ENCODE assay signal across 10 cellular contexts in genomic region chr12:16880864-16881285, GRCh38.
A peak's percentile ranks its signal among the peaks of the same experiment; 100 is the strongest.
DNase-seq lines count a peak whose midpoint lies in the region; ATAC-seq, FAIRE-seq and TF ChIP-seq lines count a peak whose summit lies in the region.
"Had no signal": no experiment of that assay in that cellular context is flagged by ENCODE, and none has a peak within 500 bp of the region (broad histone marks: within the 10 kb centered on the region; RNA-seq: fewer than 3 reads in every experiment).

No MANE protein-coding gene starts in this region.

- no peak for FAIRE-seq in frontal cortex (lab: Jason Lieb, UNC)

- H3K4me1 Mint-ChIP-seq in H9 = peaks cover 0 to 4% of the 10 kb centered on the region in 2 experiments; a peak in 2 of 4 replicates
- peaks cover 20% of the 10 kb centered on the region for H3K4me1 Mint-ChIP-seq in endodermal cell
- H3K4me1 Mint-ChIP-seq in activated naive CD4-positive, alpha-beta T cell treated with anti-CD3 and anti-CD28 coated beads, Interleukin-2, amount 10 ng/mL, durations not matched to agents 7 days and 5 days = no peaks in the 10 kb centered on the region

- H4K20me1 ChIP-seq in H9 (ENCODE audit: control insufficient read depth, insufficient read depth, insufficient read length) = no peaks in the 10 kb centered on the region

- no peak overlapping the region for H3K27ac ChIP-seq in H9 (ENCODE audit: insufficient read length, low read depth, low read length)
- peak overlapping the region; percentile 17 for H3K27ac ChIP-seq in endodermal cell (ENCODE audit: low read depth, low read length)
- no peak overlapping the region for H3K27ac ChIP-seq in rectal smooth muscle tissue (ENCODE audit: low read depth, low read length)

- no peak overlapping the region for H2BK120ac ChIP-seq in H9 (ENCODE audit: low read depth, low read length, poor library complexity, severe bottlenecking)

- H3K14ac ChIP-seq in H9 (ENCODE audit: insufficient read depth, low read length) = no peak overlapping the region

- no peak overlapping the region for H3K9ac ChIP-seq in H9 (ENCODE audit: extremely low read depth, insufficient read length, low read length)
- peak overlapping the region; percentile 11 for H3K9ac ChIP-seq in endodermal cell (ENCODE audit: extremely low read depth, low read length, poor library complexity, severe bottlenecking)
- no peak overlapping the region for H3K9ac ChIP-seq in rectal smooth muscle tissue (ENCODE audit: low read length)

- H3K27ac Mint-ChIP-seq in H9 = peak overlapping the region in 2 of 3 experiments; percentile 28 to 51; a peak in 2 of 7 replicates
- peak overlapping the region; percentile 69 for H3K27ac Mint-ChIP-seq in endodermal cell
- no peak overlapping the region for H3K27ac Mint-ChIP-seq in activated naive CD4-positive, alpha-beta T cell treated with anti-CD3 and anti-CD28 coated beads, Interleukin-2, amount 10 ng/mL, durations not matched to agents 7 days and 5 days

- H3K9me3 Mint-ChIP-seq in H9 (no peaks in the 10 kb centered on the region), endodermal cell (no peaks in the 10 kb centered on the region)
- H3K9me3 Mint-ChIP-seq in activated naive CD4-positive, alpha-beta T cell treated with anti-CD3 and anti-CD28 coated beads, Interleukin-2, amount 10 ng/mL, durations not matched to agents 7 days and 5 days = peaks cover 6% of the 10 kb centered on the region

- H3K79me2 ChIP-seq in H9 (ENCODE audit: insufficient read depth, low read length) = no peaks in the 10 kb centered on the region

- no peaks in the 10 kb centered on the region for H3K79me1 ChIP-seq in H9 (ENCODE audit: insufficient read depth, low read depth, low read length, poor library complexity, severe bottlenecking)

- H3K4me3 Mint-ChIP-seq in H9 (0 out of 5 replicates have a peak overlapping the region, but pooled peaks of 1 of the 2 experiments have one; percentile 28), endodermal cell (peak overlapping the region; percentile 41)
- no peak overlapping the region for H3K4me3 Mint-ChIP-seq in activated naive CD4-positive, alpha-beta T cell treated with anti-CD3 and anti-CD28 coated beads, Interleukin-2, amount 10 ng/mL, durations not matched to agents 7 days and 5 days

- no peak overlapping the region for H3T11ph ChIP-seq in H9 (ENCODE audit: low read length)

- H3K18ac ChIP-seq in H9 (ENCODE audit: insufficient read length, low read depth, low read length) = no peak overlapping the region

- H2BK20ac ChIP-seq in H9 (ENCODE audit: low read depth, low read length, poor library complexity, severe bottlenecking) = no peak overlapping the region

- no peaks in the 10 kb centered on the region for H3K23me2 ChIP-seq in H9 (ENCODE audit: insufficient read length, low read depth, low read length, poor library complexity, severe bottlenecking)

- H3K4me2 ChIP-seq in H9 (ENCODE audit: insufficient read depth, insufficient read length, low read length) = no peak overlapping the region

- TF ChIP-seq CTCF in H9 (conservative IDR thresholded peaks at IDR 0.05) = no peak
- TF ChIP-seq CTCF in endodermal cell (conservative IDR thresholded peaks at IDR 0.05) = no peak

- H3K4me3 ChIP-seq in endodermal cell (ENCODE audit: low read length) (peak overlapping the region; percentile 67), rectal smooth muscle tissue (ENCODE audit: low read length) (peak overlapping the region; percentile 48)

- H2BK15ac ChIP-seq in H9 (ENCODE audit: low read depth, low read length) = no peak overlapping the region

- DNase-seq in H9 (peak; percentile 35), NCI-H510A (lab: John Stamatoyannopoulos, UW) (peak; percentile 32), endodermal cell (peak; percentile 77), frontal cortex (ENCODE audit: low spot score in 2 of 2) (no peak), NCI-H446 (lab: John Stamatoyannopoulos, UW) (no peak)
- no peak for DNase-seq in activated naive CD4-positive, alpha-beta T cell treated with anti-CD3 and anti-CD28 coated beads, Interleukin-2, amount 10 ng/mL, durations not matched to agents 7 days and 5 days
- DNase-seq: NK-92 treated with Interleukin-12 subunit alpha and Interleukin-12 subunit beta, amount 100 ng/mL, for 24 hours had no signal

- H3K23ac ChIP-seq in H9 (ENCODE audit: insufficient read length, low read depth, low read length) = no peak overlapping the region

- no peak overlapping the region for H3K4ac ChIP-seq in H9 (ENCODE audit: low read depth, low read length)

- H3K36me3 Mint-ChIP-seq in H9 (ENCODE audit: insufficient read depth in 1 of 3, low read depth in 3 of 3) = no peaks in the 10 kb centered on the region
- no peaks in the 10 kb centered on the region for H3K36me3 Mint-ChIP-seq in endodermal cell (ENCODE audit: low read depth)
- no peaks in the 10 kb centered on the region for H3K36me3 Mint-ChIP-seq in activated naive CD4-positive, alpha-beta T cell treated with anti-CD3 and anti-CD28 coated beads, Interleukin-2, amount 10 ng/mL, durations not matched to agents 7 days and 5 days

- H3K56ac ChIP-seq in H9 (ENCODE audit: insufficient read length, low read depth, low read length) = no peak overlapping the region

- H2AFZ ChIP-seq in H9 (ENCODE audit: low read length) = no peak overlapping the region

- H2BK12ac ChIP-seq in H9 (ENCODE audit: insufficient read length, low read depth, low read length) = no peak overlapping the region

- H3K27me3 Mint-ChIP-seq in H9 (ENCODE audit: low read depth) = no peaks in the 10 kb centered on the region
- no peaks in the 10 kb centered on the region for H3K27me3 Mint-ChIP-seq in endodermal cell (ENCODE audit: insufficient read depth)
- H3K27me3 Mint-ChIP-seq in activated naive CD4-positive, alpha-beta T cell treated with anti-CD3 and anti-CD28 coated beads, Interleukin-2, amount 10 ng/mL, durations not matched to agents 7 days and 5 days = no peaks in the 10 kb centered on the region

- CTCF ChIA-PET in activated naive CD4-positive, alpha-beta T cell treated with anti-CD3 and anti-CD28 coated beads, Interleukin-2, amount 10 ng/mL, durations not matched to agents 7 days and 5 days (lab: Charles Lee) = no interaction called here

- H3K36me3 ChIP-seq in endodermal cell (ENCODE audit: control insufficient read depth, insufficient read depth, low read length) (no peaks in the 10 kb centered on the region), rectal smooth muscle tissue (ENCODE audit: control insufficient read depth, insufficient read depth, low read length) (no peaks in the 10 kb centered on the region)

- no peak overlapping the region for H4K8ac ChIP-seq in H9 (replicated peaks; ENCODE audit: insufficient read length, low read depth, low read length)

- no peak overlapping the region for H4K5ac ChIP-seq in H9 (ENCODE audit: insufficient read length, low read depth, low read length)

- no peaks in the 10 kb centered on the region for H3K27me3 ChIP-seq in H9 (ENCODE audit: insufficient read depth, low read length)
- no peaks in the 10 kb centered on the region for H3K27me3 ChIP-seq in endodermal cell (ENCODE audit: control insufficient read depth, insufficient read depth, low read length, poor library complexity, severe bottlenecking)
- no peaks in the 10 kb centered on the region for H3K27me3 ChIP-seq in rectal smooth muscle tissue (ENCODE audit: control insufficient read depth, insufficient read depth, low read length)

- H3K4me1 ChIP-seq in H9 (ENCODE audit: insufficient read depth, low read length) = no peaks in the 10 kb centered on the region
- H3K4me1 ChIP-seq in endodermal cell (ENCODE audit: control insufficient read depth, insufficient read depth, low read length) = peaks cover 6% of the 10 kb centered on the region
- H3K4me1 ChIP-seq in rectal smooth muscle tissue (ENCODE audit: control insufficient read depth, insufficient read depth, low read length) = no peaks in the 10 kb centered on the region

- H3K9me3 ChIP-seq in H9 (ENCODE audit: control insufficient read depth, low read depth, low read length) (no peaks in the 10 kb centered on the region), endodermal cell (ENCODE audit: control insufficient read depth, low read length) (no peaks in the 10 kb centered on the region)

- WGBS in H9 (ENCODE audit: extremely low coverage, insufficient read length, low lambda C conversion rate) = no CpG with 5 or more reads among the region's 10 CpGs
- WGBS in endodermal cell (ENCODE audit: insufficient coverage in 1 of 2, insufficient read length in 1 of 2), 2 experiments = 57 to 70% methylated on average over 6 to 10 of the region's 10 CpGs

- ATAC-seq in HG02763 (IDR thresholded peaks at IDR 0.05; ENCODE audit: unreplicated experiment) = no peak
- ATAC-seq: left lobe of liver had no signal

- no peak overlapping the region for H2AK5ac ChIP-seq in H9 (ENCODE audit: insufficient read length, low read length)

- H4K91ac ChIP-seq in H9 (ENCODE audit: insufficient read length, low read depth, low read length) = no peak overlapping the region

- no peak overlapping the region for H2BK5ac ChIP-seq in H9 (ENCODE audit: insufficient read length, low read length)

Comparison
In these comparisons a context has a peak if more than half of its experiments do, and no peak if none do; other contexts are left out.
1. DNase-seq: peak in H9 (single experiment), NCI-H510A (single experiment) and endodermal cell (single experiment); none in activated naive CD4-positive, alpha-beta T cell treated with anti-CD3 and anti-CD28 coated beads, Interleukin-2, amount 10 ng/mL, durations not matched to agents 7 days and 5 days (single experiment), frontal cortex (0 of 2) and NCI-H446 (0 of 2).